ENCODE assay signal across 9 cellular contexts in genomic region chr12:89960607-89961394, GRCh38.
DNase-seq lines count a peak whose midpoint lies in the region; ATAC-seq and TF ChIP-seq lines count a peak whose summit lies in the region.
"Had no signal": no experiment of that assay in that cellular context is flagged by ENCODE, and none has a peak within 500 bp of the region (broad histone marks: within the 10 kb centered on the region; RNA-seq: fewer than 3 reads in every experiment).

No MANE protein-coding gene starts in this region.

- H4K91ac ChIP-seq in mesenchymal stem cell (ENCODE audit: low read length): no peak overlapping the region

- H3K23ac ChIP-seq in mesenchymal stem cell (ENCODE audit: low read length in 2 of 2): no peak overlapping the region

- H3K27ac ChIP-seq in suprapubic skin: no peak overlapping the region
- H3K27ac ChIP-seq in mesenchymal stem cell (ENCODE audit: low read length, poor library complexity, severe bottlenecking): no peak overlapping the region
- no peak overlapping the region for H3K27ac ChIP-seq in ovary
- H3K27ac ChIP-seq: gastroesophageal sphincter had no signal

- TF ChIP-seq CTCF in epithelial cell of esophagus (IDR thresholded peaks at IDR 0.05; ENCODE audit: insufficient read depth, low read depth, low read length, missing control alignments): no peak
- no peak for TF ChIP-seq CTCF in suprapubic skin (IDR thresholded peaks at IDR 0.05)
- no peak for TF ChIP-seq CTCF in ovary (IDR thresholded peaks at IDR 0.05)

- H3K14ac ChIP-seq in mesenchymal stem cell (ENCODE audit: low read length in 2 of 2): no peak overlapping the region

- intact Hi-C loops in ovary (cut with DNase I): no loop called here

- H3K4me1 ChIP-seq in suprapubic skin (peaks cover 8% of the 10 kb centered on the region), mesenchymal stem cell (ENCODE audit: control insufficient read depth, insufficient read depth, low read depth, low read length) (no peaks in the 10 kb centered on the region), ovary (ENCODE audit: insufficient read depth) (no peaks in the 10 kb centered on the region)
- H3K4me1 ChIP-seq: gastroesophageal sphincter had no signal

- H2AFZ ChIP-seq in mesenchymal stem cell (ENCODE audit: low read depth, low read length): no peak overlapping the region

- H3K4ac ChIP-seq in mesenchymal stem cell (ENCODE audit: low read depth in 1 of 2, low read length in 2 of 2): no peak overlapping the region

- H3K79me1 ChIP-seq in mesenchymal stem cell (replicated peaks; ENCODE audit: low read length, poor library complexity, severe bottlenecking): no peaks in the 10 kb centered on the region

- H2AK5ac ChIP-seq in mesenchymal stem cell (ENCODE audit: low read length, severe bottlenecking): no peak overlapping the region

- H3K36me3 ChIP-seq in suprapubic skin (no peaks in the 10 kb centered on the region), mesenchymal stem cell (ENCODE audit: control insufficient read depth in 1 of 2, insufficient read depth in 2 of 2, low read depth in 1 of 2, low read length in 2 of 2) (no peaks in the 10 kb centered on the region), ovary (no peaks in the 10 kb centered on the region)
- H3K36me3 ChIP-seq: gastroesophageal sphincter had no signal

- TF ChIP-seq POLR2A in suprapubic skin (IDR thresholded peaks at IDR 0.05): no peak
- TF ChIP-seq POLR2A in ovary (IDR thresholded peaks at IDR 0.05): no peak

- peak; percentile 36 for ATAC-seq in GM19463 (IDR thresholded peaks at IDR 0.05; ENCODE audit: unreplicated experiment)
- peak; percentile 34 for ATAC-seq in HG03378 (IDR thresholded peaks at IDR 0.05; ENCODE audit: unreplicated experiment)
- ATAC-seq: gastroesophageal sphincter had no signal

- no peak overlapping the region for H3K9ac ChIP-seq in mesenchymal stem cell (ENCODE audit: low read length)

- no peak for TF ChIP-seq EP300 in suprapubic skin (IDR thresholded peaks at IDR 0.05)
- TF ChIP-seq EP300 in ovary (IDR thresholded peaks at IDR 0.05): no peak

- DNase-seq in ELR (ENCODE audit: low read depth) (peak; percentile 59), epithelial cell of esophagus (ENCODE audit: low read depth) (peak; percentile 94), suprapubic skin (ENCODE audit: low spot score in 2 of 2) (no peak), mesenchymal stem cell (no peak), NOMO-1 treated with DMSO at 0.1 percent for 48 hours (lab: John Stamatoyannopoulos, UW; ENCODE audit: unreplicated experiment) (no peak), ovary (no peak)

- no peak overlapping the region for H2BK120ac ChIP-seq in mesenchymal stem cell (ENCODE audit: low read depth, low read length)

- H2BK12ac ChIP-seq in mesenchymal stem cell (ENCODE audit: low read length in 2 of 2): no peak overlapping the region

- 53% methylated on average over 2 of the region's 2 CpGs for WGBS in suprapubic skin
- 92% methylated on average over 2 of the region's 2 CpGs for WGBS in mesenchymal stem cell
- whole genome bisulfite sequencing in ovary, 3 donors: 73 to 86% (median 82%) methylated on average over 2 of the region's 2 CpGs

- no peak overlapping the region for H3K4me2 ChIP-seq in mesenchymal stem cell (ENCODE audit: low read length, poor library complexity, severe bottlenecking)

- H3K18ac ChIP-seq in mesenchymal stem cell (ENCODE audit: low read depth in 1 of 2, low read length in 2 of 2): no peak overlapping the region

- H3K9me3 ChIP-seq in suprapubic skin (no peaks in the 10 kb centered on the region), mesenchymal stem cell (ENCODE audit: control insufficient read depth, low read length) (no peaks in the 10 kb centered on the region), ovary (no peaks in the 10 kb centered on the region)
- H3K9me3 ChIP-seq: gastroesophageal sphincter had no signal

- H4K8ac ChIP-seq in mesenchymal stem cell (ENCODE audit: low read length): no peak overlapping the region

- H2BK15ac ChIP-seq in mesenchymal stem cell (ENCODE audit: low read depth, poor library complexity, severe bottlenecking): no peak overlapping the region

- no peaks in the 10 kb centered on the region for H3K27me3 ChIP-seq in suprapubic skin
- no peaks in the 10 kb centered on the region for H3K27me3 ChIP-seq in mesenchymal stem cell (ENCODE audit: control insufficient read depth in 1 of 2, insufficient read depth in 1 of 2, low read length in 2 of 2)
- H3K27me3 ChIP-seq in ovary: no peaks in the 10 kb centered on the region
- H3K27me3 ChIP-seq: gastroesophageal sphincter had no signal

- no peak overlapping the region for H3K4me3 ChIP-seq in epithelial cell of esophagus (ENCODE audit: low read length)
- H3K4me3 ChIP-seq in suprapubic skin: no peak overlapping the region
- no peak overlapping the region for H3K4me3 ChIP-seq in mesenchymal stem cell (ENCODE audit: insufficient read depth in 1 of 2, low read depth in 1 of 2, low read length in 2 of 2)
- no peak overlapping the region for H3K4me3 ChIP-seq in ovary
- H3K4me3 ChIP-seq: gastroesophageal sphincter had no signal

- H2BK5ac ChIP-seq in mesenchymal stem cell (ENCODE audit: low read depth, low read length, poor library complexity, severe bottlenecking): no peak overlapping the region

Comparison
In these comparisons a context has a peak if more than half of its experiments do, and no peak if none do; other contexts are left out.
1. DNase-seq: peak in ELR (single experiment) and epithelial cell of esophagus (single experiment); none in suprapubic skin (0 of 2), mesenchymal stem cell (single experiment), NOMO-1 treated with DMSO at 0.1 percent for 48 hours (single experiment) and ovary (0 of 5).